ENCODE assay signal across 8 cellular contexts in genomic region chr2:84782717-84783442, GRCh38.
DNase-seq lines count a peak whose midpoint lies in the region; TF ChIP-seq lines count a peak whose summit lies in the region.
"Had no signal": no experiment of that assay in that cellular context is flagged by ENCODE, and none has a peak within 500 bp of the region (broad histone marks: within the 10 kb centered on the region; RNA-seq: fewer than 3 reads in every experiment).

No MANE protein-coding gene starts in this region.

- H3K4me1 ChIP-seq in Karpas-422 (ENCODE audit: low read length) (peaks cover 33% of the 10 kb centered on the region), osteoblast (ENCODE audit: insufficient read depth, low read length) (peaks cover 3% of the 10 kb centered on the region)

- in situ Hi-C loops in brain microvascular endothelial cell (cut with HindIII; ENCODE audit: low pct_ligation_motif_present, low sequenced_read_pairs), result no loop called here

- peak overlapping the region; percentile 91 for H3K27ac ChIP-seq in Karpas-422 (ENCODE audit: low read length)
- H3K27ac ChIP-seq in osteoblast (ENCODE audit: low read depth, low read length), result no peak overlapping the region
- H3K27ac ChIP-seq in brain microvascular endothelial cell, result no peak overlapping the region

- H3K4me3 ChIP-seq in Karpas-422 (ENCODE audit: low read length) (peak overlapping the region; percentile 42), osteoblast (ENCODE audit: insufficient read depth, low read length) (no peak overlapping the region), brain microvascular endothelial cell (ENCODE audit: low read depth, low read length) (no peak overlapping the region)

- no peaks in the 10 kb centered on the region for H3K27me3 Mint-ChIP-seq in activated T-helper 2 cell treated with anti-CD3 and anti-CD28 coated beads, Interferon-gamma antibody, Interleukin-2, Interleukin-4, amounts not matched to agents 10 μg/mL and 5 μg/mL and 100 μg/mL, durations not matched to agents 14 hours and 24 hours and 36 hours (ENCODE audit: low read depth)

- peaks cover 12% of the 10 kb centered on the region for H3K9me3 Mint-ChIP-seq in activated T-helper 2 cell treated with anti-CD3 and anti-CD28 coated beads, Interferon-gamma antibody, Interleukin-2, Interleukin-4, amounts not matched to agents 10 μg/mL and 5 μg/mL and 100 μg/mL, durations not matched to agents 14 hours and 24 hours and 36 hours

- no peaks in the 10 kb centered on the region for H3K27me3 ChIP-seq in Karpas-422 (ENCODE audit: low read length)
- no peaks in the 10 kb centered on the region for H3K27me3 ChIP-seq in osteoblast (ENCODE audit: insufficient read depth, low read length)
- H3K27me3 ChIP-seq in brain microvascular endothelial cell (replicated peaks), result no peaks in the 10 kb centered on the region

- H3K9me3 ChIP-seq in Karpas-422 (ENCODE audit: low read length) (no peaks in the 10 kb centered on the region; the same call in none of the 2 replicates), osteoblast (ENCODE audit: low read depth, low read length) (no peaks in the 10 kb centered on the region)

- no peaks in the 10 kb centered on the region for H3K79me2 ChIP-seq in Karpas-422 (ENCODE audit: low read length)
- H3K79me2 ChIP-seq in osteoblast (ENCODE audit: insufficient read depth, low read length), result no peaks in the 10 kb centered on the region

- DNase-seq in ELR (ENCODE audit: low read depth) (peak; percentile 32), Karpas-422 (peak; percentile 50), osteoblast (ENCODE audit: insufficient read length, low spot score, missing footprints) (peak; percentile 23), kidney tubule cell (ENCODE audit: low spot score) (no peak), occipital lobe (lab: John Stamatoyannopoulos, UW) (no peak), brain microvascular endothelial cell (no peak)
- DNase-seq in activated T-helper 2 cell treated with anti-CD3 and anti-CD28 coated beads, Interferon-gamma antibody, Interleukin-2, Interleukin-4, amounts not matched to agents 10 μg/mL and 5 μg/mL and 100 μg/mL, durations not matched to agents 14 hours and 24 hours and 36 hours (ENCODE audit: low spot score), result peak; percentile 18
- DNase-seq: NCI-H187 treated with DMSO at 0.1 percent for 48 hours had no signal

- H3K9me2 ChIP-seq in Karpas-422 (replicated peaks; ENCODE audit: insufficient read depth, low read length), result no peaks in the 10 kb centered on the region; the same call in 1 of the 2 replicates

- peak overlapping the region; percentile 87 for H3K27ac Mint-ChIP-seq in activated T-helper 2 cell treated with anti-CD3 and anti-CD28 coated beads, Interferon-gamma antibody, Interleukin-2, Interleukin-4, amounts not matched to agents 10 μg/mL and 5 μg/mL and 100 μg/mL, durations not matched to agents 14 hours and 24 hours and 36 hours

- H2AFZ ChIP-seq in Karpas-422 (ENCODE audit: low read length) (peak overlapping the region; percentile 76), osteoblast (ENCODE audit: low read length) (no peak overlapping the region)

- H3K9ac ChIP-seq in Karpas-422 (ENCODE audit: low read length), result peak overlapping the region; percentile 60

- H3K4me1 Mint-ChIP-seq in activated T-helper 2 cell treated with anti-CD3 and anti-CD28 coated beads, Interferon-gamma antibody, Interleukin-2, Interleukin-4, amounts not matched to agents 10 μg/mL and 5 μg/mL and 100 μg/mL, durations not matched to agents 14 hours and 24 hours and 36 hours (ENCODE audit: low read depth), result peaks cover 66% of the 10 kb centered on the region

- intact Hi-C loops in activated T-helper 2 cell treated with anti-CD3 and anti-CD28 coated beads, Interferon-gamma antibody, Interleukin-2, Interleukin-4, amounts not matched to agents 10 μg/mL and 5 μg/mL and 100 μg/mL, durations not matched to agents 14 hours and 24 hours and 36 hours (cut with micrococcal nuclease), result loop anchor here (1.0 to 2.0 kb wide), 4 partner anchors 34 to 142 kb away; no protein-coding TSS in a partner anchor

- H4K20me1 ChIP-seq in Karpas-422 (ENCODE audit: insufficient read depth, low read depth, low read length) (no peaks in the 10 kb centered on the region), osteoblast (ENCODE audit: insufficient read depth, low read length) (no peaks in the 10 kb centered on the region)

- H3K4me2 ChIP-seq in Karpas-422 (ENCODE audit: low read depth, low read length, poor library complexity, severe bottlenecking) (peak overlapping the region; percentile 56), osteoblast (ENCODE audit: insufficient read depth, low read length) (no peak overlapping the region)

- TF ChIP-seq CTCF in osteoblast (IDR thresholded peaks at IDR 0.05; ENCODE audit: extremely low read depth, low read depth, low read length), result no peak
- no peak for TF ChIP-seq CTCF in brain microvascular endothelial cell (IDR thresholded peaks at IDR 0.05; ENCODE audit: low read depth, low read length, missing control alignments)

- H3K36me3 ChIP-seq in Karpas-422 (ENCODE audit: insufficient read depth, low read length) (no peaks in the 10 kb centered on the region), osteoblast (ENCODE audit: insufficient read depth, low read length) (no peaks in the 10 kb centered on the region), brain microvascular endothelial cell (replicated peaks) (no peaks in the 10 kb centered on the region)

- H3K4me3 Mint-ChIP-seq in activated T-helper 2 cell treated with anti-CD3 and anti-CD28 coated beads, Interferon-gamma antibody, Interleukin-2, Interleukin-4, amounts not matched to agents 10 μg/mL and 5 μg/mL and 100 μg/mL, durations not matched to agents 14 hours and 24 hours and 36 hours (ENCODE audit: low read depth), result peak overlapping the region; percentile 59

- H3K36me3 Mint-ChIP-seq in activated T-helper 2 cell treated with anti-CD3 and anti-CD28 coated beads, Interferon-gamma antibody, Interleukin-2, Interleukin-4, amounts not matched to agents 10 μg/mL and 5 μg/mL and 100 μg/mL, durations not matched to agents 14 hours and 24 hours and 36 hours (ENCODE audit: low read depth), result peaks cover 15% of the 10 kb centered on the region

Comparison
In these comparisons a context has a peak if more than half of its experiments do, and no peak if none do; other contexts are left out.
1. DNase-seq: peak in ELR (single experiment), Karpas-422 (single experiment), activated T-helper 2 cell treated with anti-CD3 and anti-CD28 coated beads, Interferon-gamma antibody, Interleukin-2, Interleukin-4, amounts not matched to agents 10 μg/mL and 5 μg/mL and 100 μg/mL, durations not matched to agents 14 hours and 24 hours and 36 hours (single experiment) and osteoblast (single experiment); none in kidney tubule cell (single experiment), occipital lobe (single experiment) and brain microvascular endothelial cell (single experiment).